21 cellular contexts compared by ENCODE assay signal in the genomic region with DNA sequence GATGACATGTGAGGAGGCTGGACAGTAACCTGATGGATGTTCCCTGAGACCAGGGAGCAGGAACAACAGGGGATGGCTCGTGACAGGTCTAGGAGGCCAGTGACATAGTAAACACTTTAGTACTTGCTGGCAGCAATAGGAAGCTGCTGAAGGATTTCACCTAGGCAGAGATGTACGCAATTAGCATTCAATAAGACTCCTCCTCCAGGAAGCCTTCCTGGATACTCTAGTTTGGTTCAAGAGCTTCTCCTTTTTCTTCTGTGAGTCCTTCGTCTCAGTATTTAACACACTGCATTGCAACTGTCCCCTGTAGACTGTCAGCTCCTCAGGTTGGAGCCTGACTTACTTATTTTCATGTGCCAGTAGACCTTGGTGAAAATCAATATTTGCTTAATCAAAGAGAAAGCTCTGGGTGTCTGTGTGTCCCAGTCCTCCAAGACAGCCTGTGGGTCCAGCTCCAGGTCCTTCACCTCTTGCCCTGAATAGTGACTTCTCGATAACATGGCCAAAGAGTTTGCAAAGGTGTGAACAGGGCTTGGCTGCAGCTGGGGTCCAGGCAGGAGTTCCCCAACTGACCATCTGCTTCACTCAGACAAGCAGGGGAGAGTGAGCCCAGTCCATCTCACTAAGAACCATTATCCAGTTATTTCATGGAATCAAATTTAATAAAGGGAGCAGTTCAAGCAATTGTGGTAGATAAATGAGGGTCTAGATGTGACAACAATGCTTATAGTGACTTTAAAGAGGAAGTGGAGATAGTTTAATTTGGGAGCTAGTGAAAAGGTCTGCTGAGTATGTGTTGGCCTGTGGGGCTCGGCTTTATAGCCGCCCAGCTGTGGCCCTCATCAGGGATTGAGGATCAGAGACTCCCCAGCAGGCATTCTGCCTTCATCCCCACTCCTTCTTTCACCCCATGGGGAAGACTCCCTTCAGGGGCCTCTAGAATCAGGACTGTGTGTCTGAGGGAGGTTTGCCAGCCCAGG. TPM values are rescaled to one million over a fixed set of nuclear protein-coding genes. Genes with fewer than 3 reads are reported as not detected.
DNase-seq lines count a peak whose midpoint lies in the region; ATAC-seq, FAIRE-seq and TF ChIP-seq lines count a peak whose summit lies in the region.
"Had no signal": no experiment of that assay in that cellular context is flagged by ENCODE, and none has a peak within 500 bp of the region (broad histone marks: within the 10 kb centered on the region; RNA-seq: fewer than 3 reads in every experiment).

No MANE protein-coding gene starts in this region.

- FAIRE-seq in GM18507 (lab: Jason Lieb, UNC) = peak; percentile 36
- FAIRE-seq: D721Med had no signal

- no peak for DNase-seq in activated CD4-positive, alpha-beta T cell treated with anti-CD3 and anti-CD28 coated beads for 36 hours
- DNase-seq in activated CD4-positive, alpha-beta T cell treated with anti-CD3 and anti-CD28 coated beads for 4 hours = no peak
- DNase-seq in GM18507 (ENCODE audit: extremely low spot score, insufficient read length, low read depth) = no peak
- no peak for DNase-seq in activated CD8-positive, alpha-beta T cell treated with anti-CD3 and anti-CD28 coated beads, Interleukin-2, amount 10 ng/mL, durations not matched to agents 7 days and 5 days
- no peak for DNase-seq in glutamatergic neuron
- no peak for DNase-seq in activated naive CD4-positive, alpha-beta T cell treated with anti-CD3 and anti-CD28 coated beads for 36 hours
- DNase-seq: activated CD4-positive, alpha-beta T cell treated with anti-CD3 and anti-CD28 coated beads, Interleukin-2, amount 50 U/mL, for 48 hours; activated naive CD4-positive, alpha-beta T cell treated with anti-CD3 and anti-CD28 coated beads, Interleukin-2, amount 50 U/mL, for 16 hours; effector CD8-positive, alpha-beta T cell; left colon; NCI-H1930; NCI-H526; stimulated activated CD4-positive, alpha-beta T cell treated with anti-CD3 and anti-CD28 coated beads, Interleukin-15, amount 100 ng/mL, for 24 hours had no signal

- TF ChIP-seq CTCF in neutrophil (IDR thresholded peaks at IDR 0.05) (no peak), glutamatergic neuron (IDR thresholded peaks at IDR 0.05; ENCODE audit: partially characterized antibody, unreplicated experiment) (no peak)

- peak overlapping the region; percentile 79 for H3K27ac Mint-ChIP-seq in activated CD4-positive, alpha-beta T cell treated with anti-CD3 and anti-CD28 coated beads for 36 hours
- peak overlapping the region; percentile 89 for H3K27ac Mint-ChIP-seq in activated CD8-positive, alpha-beta T cell treated with anti-CD3 and anti-CD28 coated beads, Interleukin-2, amount 10 ng/mL, durations not matched to agents 7 days and 5 days
- no peak overlapping the region for H3K27ac Mint-ChIP-seq in glutamatergic neuron (ENCODE audit: unreplicated experiment)
- H3K27ac Mint-ChIP-seq in activated naive CD4-positive, alpha-beta T cell treated with anti-CD3 and anti-CD28 coated beads for 36 hours = no peak overlapping the region

- H3K4me1 ChIP-seq in neutrophil (ENCODE audit: control insufficient read depth in 1 of 2, insufficient read depth in 1 of 2, low read depth in 1 of 2, low read length in 1 of 2) = peaks cover 71 to 84% of the 10 kb centered on the region in 2 experiments
- H3K4me1 ChIP-seq: prostate gland had no signal

- H3K36me3 Mint-ChIP-seq in activated CD4-positive, alpha-beta T cell treated with anti-CD3 and anti-CD28 coated beads for 36 hours (ENCODE audit: low read depth) = peaks cover 2% of the 10 kb centered on the region
- peaks cover 25% of the 10 kb centered on the region for H3K36me3 Mint-ChIP-seq in activated CD8-positive, alpha-beta T cell treated with anti-CD3 and anti-CD28 coated beads, Interleukin-2, amount 10 ng/mL, durations not matched to agents 7 days and 5 days (ENCODE audit: low read depth)
- no peaks in the 10 kb centered on the region for H3K36me3 Mint-ChIP-seq in glutamatergic neuron (ENCODE audit: unreplicated experiment)
- no peaks in the 10 kb centered on the region for H3K36me3 Mint-ChIP-seq in activated naive CD4-positive, alpha-beta T cell treated with anti-CD3 and anti-CD28 coated beads for 36 hours (ENCODE audit: low read depth)

- POLR2A ChIA-PET in activated CD4-positive, alpha-beta T cell treated with anti-CD3 and anti-CD28 coated beads for 36 hours (lab: Charles Lee) = no interaction called here
- POLR2A ChIA-PET in activated CD8-positive, alpha-beta T cell treated with anti-CD3 and anti-CD28 coated beads, Interleukin-2, amount 10 ng/mL, durations not matched to agents 7 days and 5 days (lab: Charles Lee) = no interaction called here

- H3K27me3 ChIP-seq in neutrophil = no peaks in the 10 kb centered on the region

- H3K9me3 Mint-ChIP-seq in activated CD4-positive, alpha-beta T cell treated with anti-CD3 and anti-CD28 coated beads for 36 hours (ENCODE audit: low read depth) = no peaks in the 10 kb centered on the region
- H3K9me3 Mint-ChIP-seq in activated CD8-positive, alpha-beta T cell treated with anti-CD3 and anti-CD28 coated beads, Interleukin-2, amount 10 ng/mL, durations not matched to agents 7 days and 5 days (ENCODE audit: insufficient read depth) = no peaks in the 10 kb centered on the region
- peaks cover 5% of the 10 kb centered on the region for H3K9me3 Mint-ChIP-seq in glutamatergic neuron (ENCODE audit: unreplicated experiment)
- no peaks in the 10 kb centered on the region for H3K9me3 Mint-ChIP-seq in activated naive CD4-positive, alpha-beta T cell treated with anti-CD3 and anti-CD28 coated beads for 36 hours

- peak overlapping the region; percentile 60 for H3K27ac ChIP-seq in neutrophil
- H3K27ac ChIP-seq: prostate gland had no signal

- no peak overlapping the region for H3K4me3 ChIP-seq in neutrophil (ENCODE audit: low read depth in 1 of 2, low read length in 1 of 2)
- H3K4me3 ChIP-seq: prostate gland had no signal

- H3K4me1 Mint-ChIP-seq in activated CD4-positive, alpha-beta T cell treated with anti-CD3 and anti-CD28 coated beads for 36 hours = peaks cover 52% of the 10 kb centered on the region
- peaks cover 74% of the 10 kb centered on the region for H3K4me1 Mint-ChIP-seq in activated CD8-positive, alpha-beta T cell treated with anti-CD3 and anti-CD28 coated beads, Interleukin-2, amount 10 ng/mL, durations not matched to agents 7 days and 5 days (ENCODE audit: low read depth)
- peaks cover 33% of the 10 kb centered on the region for H3K4me1 Mint-ChIP-seq in glutamatergic neuron (ENCODE audit: low read depth, unreplicated experiment)
- peaks cover 22% of the 10 kb centered on the region for H3K4me1 Mint-ChIP-seq in activated naive CD4-positive, alpha-beta T cell treated with anti-CD3 and anti-CD28 coated beads for 36 hours (ENCODE audit: low read depth)

- no peaks in the 10 kb centered on the region for H3K9me3 ChIP-seq in neutrophil
- H3K9me3 ChIP-seq: prostate gland had no signal

- CTCF ChIA-PET in activated CD4-positive, alpha-beta T cell treated with anti-CD3 and anti-CD28 coated beads for 36 hours (lab: Charles Lee) = interaction anchor here (2.1 kb wide), 1 partner anchor 14 kb away, joined by 5 read pairs; no protein-coding TSS in a partner anchor
- CTCF ChIA-PET in activated CD8-positive, alpha-beta T cell treated with anti-CD3 and anti-CD28 coated beads, Interleukin-2, amount 10 ng/mL, durations not matched to agents 7 days and 5 days (lab: Charles Lee) = interaction anchor here (0.6 to 2.0 kb wide), 2 partner anchors 15 to 1919 kb away, joined by 3 to 6 read pairs; no protein-coding TSS in a partner anchor
- CTCF ChIA-PET in activated naive CD4-positive, alpha-beta T cell treated with anti-CD3 and anti-CD28 coated beads for 36 hours (lab: Charles Lee) = interaction anchor here (0.6 kb wide), 1 partner anchor 26 kb away, joined by 3 read pairs; no protein-coding TSS in a partner anchor

- peaks cover 4% of the 10 kb centered on the region for H3K27me3 Mint-ChIP-seq in activated CD4-positive, alpha-beta T cell treated with anti-CD3 and anti-CD28 coated beads for 36 hours
- H3K27me3 Mint-ChIP-seq in activated CD8-positive, alpha-beta T cell treated with anti-CD3 and anti-CD28 coated beads, Interleukin-2, amount 10 ng/mL, durations not matched to agents 7 days and 5 days (ENCODE audit: low read depth) = peaks cover 4% of the 10 kb centered on the region
- H3K27me3 Mint-ChIP-seq in glutamatergic neuron (ENCODE audit: unreplicated experiment) = peaks cover 8% of the 10 kb centered on the region
- H3K27me3 Mint-ChIP-seq in activated naive CD4-positive, alpha-beta T cell treated with anti-CD3 and anti-CD28 coated beads for 36 hours (ENCODE audit: low read depth) = peaks cover 12% of the 10 kb centered on the region

- no peak overlapping the region for H3K4me3 Mint-ChIP-seq in activated CD4-positive, alpha-beta T cell treated with anti-CD3 and anti-CD28 coated beads for 36 hours
- no peak overlapping the region for H3K4me3 Mint-ChIP-seq in activated CD8-positive, alpha-beta T cell treated with anti-CD3 and anti-CD28 coated beads, Interleukin-2, amount 10 ng/mL, durations not matched to agents 7 days and 5 days
- H3K4me3 Mint-ChIP-seq in glutamatergic neuron (ENCODE audit: unreplicated experiment) = no peak overlapping the region
- no peak overlapping the region for H3K4me3 Mint-ChIP-seq in activated naive CD4-positive, alpha-beta T cell treated with anti-CD3 and anti-CD28 coated beads for 36 hours

- intact Hi-C loops in activated CD4-positive, alpha-beta T cell treated with anti-CD3 and anti-CD28 coated beads for 36 hours (cut with DNase I, micrococcal nuclease) = loop anchor here (5.0 kb wide), 3 partner anchors 96 to 871 kb away; a partner anchor contains a TSS
- intact Hi-C loops in activated naive CD4-positive, alpha-beta T cell treated with anti-CD3 and anti-CD28 coated beads for 36 hours (cut with micrococcal nuclease) = loop anchor here (5.0 kb wide), 1 partner anchor 376 kb away; no protein-coding TSS in a partner anchor

- no peak for ATAC-seq in activated CD4-positive, alpha-beta T cell treated with anti-CD3 and anti-CD28 coated beads for 36 hours
- ATAC-seq in activated CD8-positive, alpha-beta T cell treated with anti-CD3 and anti-CD28 coated beads, Interleukin-2, amount 10 ng/mL, durations not matched to agents 7 days and 5 days = no peak
- no peak for ATAC-seq in HG03457 (IDR thresholded peaks at IDR 0.05; ENCODE audit: unreplicated experiment)
- ATAC-seq: left colon had no signal

- peaks cover 7% of the 10 kb centered on the region for H3K36me3 ChIP-seq in neutrophil
- H3K36me3 ChIP-seq: prostate gland had no signal

RNA-seq across cellular contexts. Expression of a gene that starts 9.4 kb away (rescaled TPM):
- total RNA-seq in activated CD4-positive, alpha-beta T cell treated with anti-CD3 and anti-CD28 coated beads for 36 hours = 10 to 100 TPM; 26.5 to 28.0 TPM
- total RNA-seq in activated CD8-positive, alpha-beta T cell treated with anti-CD3 and anti-CD28 coated beads, Interleukin-2, amount 10 ng/mL, durations not matched to agents 7 days and 5 days = 10 to 100 TPM; 24.4 to 25.6 TPM
- 0.39 TPM for total RNA-seq in glutamatergic neuron (ENCODE audit: unreplicated experiment)
- under 1 TPM; 0.48 to 0.72 TPM for total RNA-seq in activated naive CD4-positive, alpha-beta T cell treated with anti-CD3 and anti-CD28 coated beads for 36 hours
- total RNA-seq: HT1080, MCF 10A, RPMI7951 had no signal

RNA-seq across cellular contexts. Expression of a gene that starts 45.0 kb away (rescaled TPM):
- not detected for total RNA-seq in activated CD4-positive, alpha-beta T cell treated with anti-CD3 and anti-CD28 coated beads for 36 hours
- not detected for total RNA-seq in activated CD8-positive, alpha-beta T cell treated with anti-CD3 and anti-CD28 coated beads, Interleukin-2, amount 10 ng/mL, durations not matched to agents 7 days and 5 days
- total RNA-seq in glutamatergic neuron (ENCODE audit: unreplicated experiment) = not detected
- total RNA-seq in activated naive CD4-positive, alpha-beta T cell treated with anti-CD3 and anti-CD28 coated beads for 36 hours = not detected
- total RNA-seq: HT1080, left colon, MCF 10A, prostate gland, RPMI7951, temporal lobe had no signal

Comparison
In these comparisons a context has a peak if more than half of its experiments do, and no peak if none do; other contexts are left out.
1. H3K27ac Mint-ChIP-seq: peak in activated CD4-positive, alpha-beta T cell treated with anti-CD3 and anti-CD28 coated beads for 36 hours (single experiment) and activated CD8-positive, alpha-beta T cell treated with anti-CD3 and anti-CD28 coated beads, Interleukin-2, amount 10 ng/mL, durations not matched to agents 7 days and 5 days (single experiment); none in glutamatergic neuron (single experiment) and activated naive CD4-positive, alpha-beta T cell treated with anti-CD3 and anti-CD28 coated beads for 36 hours (single experiment).
2. RNA of a gene that starts 9.4 kb away (total RNA-seq): 26.5 to 28.0 TPM in activated CD4-positive, alpha-beta T cell treated with anti-CD3 and anti-CD28 coated beads for 36 hours and 24.4 to 25.6 TPM in activated CD8-positive, alpha-beta T cell treated with anti-CD3 and anti-CD28 coated beads, Interleukin-2, amount 10 ng/mL, durations not matched to agents 7 days and 5 days; 0.48 to 0.72 TPM in activated naive CD4-positive, alpha-beta T cell treated with anti-CD3 and anti-CD28 coated beads for 36 hours and 0.39 TPM in glutamatergic neuron (single experiment); every median in the first group is over 10 times any median in the second.